In the genomic region with DNA sequence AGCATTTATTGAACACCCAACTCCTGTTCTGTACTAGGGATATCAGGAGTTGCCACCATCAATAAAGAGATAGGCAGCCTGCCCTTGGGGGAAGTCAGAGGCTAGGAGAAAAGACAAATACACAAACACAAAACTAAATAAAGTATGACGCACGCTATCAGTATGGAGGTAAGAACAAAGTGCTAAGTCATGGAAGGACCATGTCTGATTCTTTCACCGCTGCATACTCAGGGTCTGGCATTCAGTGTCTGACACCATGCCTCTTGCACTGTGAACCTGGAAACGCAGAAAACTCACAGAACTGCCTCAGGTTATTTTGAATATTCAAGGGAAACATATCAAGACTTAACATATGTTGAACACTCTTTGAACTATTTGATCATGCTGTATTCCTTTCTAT, we compare ENCODE assay signal across 34 cellular contexts.
"Had no signal": no experiment of that assay in that cellular context is flagged by ENCODE, and none has a peak within 500 bp of the region (broad histone marks: within the 10 kb centered on the region; RNA-seq: fewer than 3 reads in every experiment).

No MANE protein-coding gene starts in this region.

- H3K27me3 ChIP-seq: adrenal gland, esophagus muscularis mucosa, foreskin keratinocyte, gastrocnemius medialis, heart left ventricle had no signal

- ATAC-seq: activated CD4-positive, alpha-beta T cell treated with anti-CD3 and anti-CD28 coated beads for 36 hours; activated CD8-positive, alpha-beta memory T cell treated with anti-CD3 and anti-CD28 coated beads, Interleukin-2, amount 10 ng/mL, durations not matched to agents 7 days and 5 days; activated CD8-positive, alpha-beta T cell treated with anti-CD3 and anti-CD28 coated beads, Interleukin-2, amount 10 ng/mL, durations not matched to agents 7 days and 5 days; activated naive CD8-positive, alpha-beta T cell treated with anti-CD3 and anti-CD28 coated beads, Interleukin-2, amount 50 U/mL, for 24 hours; effector memory CD8-positive, alpha-beta T cell; foreskin keratinocyte; gastrocnemius medialis; heart left ventricle had no signal

- H3K4me3 ChIP-seq: adrenal gland, esophagus muscularis mucosa, gastrocnemius medialis, heart left ventricle had no signal

- H3K27me3 Mint-ChIP-seq: activated CD4-positive, alpha-beta memory T cell treated with anti-CD3 and anti-CD28 coated beads for 36 hours; activated CD4-positive, alpha-beta T cell treated with anti-CD3 and anti-CD28 coated beads for 36 hours; activated CD4-positive, alpha-beta T cell treated with anti-CD3 and anti-CD28 coated beads, Interleukin-2, amount 10 ng/mL, durations not matched to agents 24 days and 14 days; activated CD8-positive, alpha-beta memory T cell treated with anti-CD3 and anti-CD28 coated beads, Interleukin-2, amount 10 ng/mL, durations not matched to agents 7 days and 5 days; activated naive CD4-positive, alpha-beta T cell treated with anti-CD3 and anti-CD28 coated beads, Interleukin-2, amount 50 U/mL, for 24 hours; activated naive CD8-positive, alpha-beta T cell treated with anti-CD3 and anti-CD28 coated beads for 36 hours; activated naive CD8-positive, alpha-beta T cell treated with anti-CD3 and anti-CD28 coated beads, Interleukin-2, amount 50 U/mL, for 24 hours; brain; effector memory CD8-positive, alpha-beta T cell had no signal

- H3K36me3 ChIP-seq: adrenal gland, gastrocnemius medialis, heart left ventricle had no signal

- H3K4me1 ChIP-seq: gastrocnemius medialis had no signal

- H3K36me3 Mint-ChIP-seq: activated CD4-positive, alpha-beta memory T cell treated with anti-CD3 and anti-CD28 coated beads for 36 hours; activated CD8-positive, alpha-beta memory T cell treated with anti-CD3 and anti-CD28 coated beads, Interleukin-2, amount 10 ng/mL, durations not matched to agents 7 days and 5 days; activated naive CD4-positive, alpha-beta T cell treated with anti-CD3 and anti-CD28 coated beads, Interleukin-2, amount 50 U/mL, for 24 hours; activated naive CD8-positive, alpha-beta T cell treated with anti-CD3 and anti-CD28 coated beads for 36 hours had no signal

- H3K27ac ChIP-seq: adrenal gland, esophagus muscularis mucosa, foreskin keratinocyte, gastrocnemius medialis, heart left ventricle had no signal

- H3K4me1 Mint-ChIP-seq: activated CD4-positive, alpha-beta T cell treated with anti-CD3 and anti-CD28 coated beads for 36 hours; activated CD4-positive, alpha-beta T cell treated with anti-CD3 and anti-CD28 coated beads, Interleukin-2, amount 10 ng/mL, durations not matched to agents 24 days and 14 days; activated CD8-positive, alpha-beta memory T cell treated with anti-CD3 and anti-CD28 coated beads, Interleukin-2, amount 10 ng/mL, durations not matched to agents 7 days and 5 days; activated naive CD4-positive, alpha-beta T cell treated with anti-CD3 and anti-CD28 coated beads, Interleukin-2, amount 50 U/mL, for 24 hours; activated naive CD8-positive, alpha-beta T cell treated with anti-CD3 and anti-CD28 coated beads for 36 hours; activated naive CD8-positive, alpha-beta T cell treated with anti-CD3 and anti-CD28 coated beads, Interleukin-2, amount 50 U/mL, for 24 hours; brain had no signal

- H3K4me3 Mint-ChIP-seq: activated CD4-positive, alpha-beta memory T cell treated with anti-CD3 and anti-CD28 coated beads for 36 hours; activated CD4-positive, alpha-beta T cell treated with anti-CD3 and anti-CD28 coated beads for 36 hours; activated CD4-positive, alpha-beta T cell treated with anti-CD3 and anti-CD28 coated beads, Interleukin-2, amount 10 ng/mL, durations not matched to agents 24 days and 14 days; activated CD8-positive, alpha-beta memory T cell treated with anti-CD3 and anti-CD28 coated beads, Interleukin-2, amount 10 ng/mL, durations not matched to agents 7 days and 5 days; activated CD8-positive, alpha-beta T cell treated with anti-CD3 and anti-CD28 coated beads, Interleukin-2, amount 10 ng/mL, durations not matched to agents 7 days and 5 days; activated naive CD4-positive, alpha-beta T cell treated with anti-CD3 and anti-CD28 coated beads for 36 hours; activated naive CD4-positive, alpha-beta T cell treated with anti-CD3 and anti-CD28 coated beads, Interleukin-2, amount 50 U/mL, for 24 hours; activated naive CD8-positive, alpha-beta T cell treated with anti-CD3 and anti-CD28 coated beads for 36 hours; activated naive CD8-positive, alpha-beta T cell treated with anti-CD3 and anti-CD28 coated beads, Interleukin-2, amount 50 U/mL, for 24 hours; activated T-helper 1 cell treated with anti-CD3 and anti-CD28 coated beads, Interleukin-12 subunit alpha, Interleukin-12 subunit beta, Interleukin-2, Interleukin-4 antibody, amounts not matched to agents 30 ng/mL and 10 ng/mL and 1 ng/mL, durations not matched to agents 14 hours and 24 hours and 36 hours; brain; effector memory CD8-positive, alpha-beta T cell had no signal

- FAIRE-seq: colon had no signal

- H3K27ac Mint-ChIP-seq: activated CD4-positive, alpha-beta memory T cell treated with anti-CD3 and anti-CD28 coated beads for 36 hours; activated CD4-positive, alpha-beta T cell treated with anti-CD3 and anti-CD28 coated beads for 36 hours; activated CD4-positive, alpha-beta T cell treated with anti-CD3 and anti-CD28 coated beads, Interleukin-2, amount 10 ng/mL, durations not matched to agents 24 days and 14 days; activated CD8-positive, alpha-beta memory T cell treated with anti-CD3 and anti-CD28 coated beads, Interleukin-2, amount 10 ng/mL, durations not matched to agents 7 days and 5 days; activated CD8-positive, alpha-beta T cell treated with anti-CD3 and anti-CD28 coated beads, Interleukin-2, amount 10 ng/mL, durations not matched to agents 7 days and 5 days; activated naive CD4-positive, alpha-beta T cell treated with anti-CD3 and anti-CD28 coated beads for 36 hours; activated naive CD4-positive, alpha-beta T cell treated with anti-CD3 and anti-CD28 coated beads, Interleukin-2, amount 50 U/mL, for 24 hours; activated naive CD8-positive, alpha-beta T cell treated with anti-CD3 and anti-CD28 coated beads for 36 hours; activated naive CD8-positive, alpha-beta T cell treated with anti-CD3 and anti-CD28 coated beads, Interleukin-2, amount 50 U/mL, for 24 hours; activated T-helper 1 cell treated with anti-CD3 and anti-CD28 coated beads, Interleukin-12 subunit alpha, Interleukin-12 subunit beta, Interleukin-2, Interleukin-4 antibody, amounts not matched to agents 30 ng/mL and 10 ng/mL and 1 ng/mL, durations not matched to agents 14 hours and 24 hours and 36 hours; activated T-helper 2 cell treated with anti-CD3 and anti-CD28 coated beads, Interferon-gamma antibody, Interleukin-2, Interleukin-4, amounts not matched to agents 10 μg/mL and 5 μg/mL and 100 μg/mL, durations not matched to agents 14 hours and 24 hours and 36 hours; brain; effector memory CD8-positive, alpha-beta T cell had no signal

- DNase-seq: activated CD4-positive, alpha-beta memory T cell treated with anti-CD3 and anti-CD28 coated beads for 36 hours; activated CD4-positive, alpha-beta T cell treated with anti-CD3 and anti-CD28 coated beads for 36 hours; activated CD4-positive, alpha-beta T cell treated with anti-CD3 and anti-CD28 coated beads, Interleukin-2, amount 10 ng/mL, durations not matched to agents 24 days and 14 days; activated CD4-positive, CD25-positive, alpha-beta regulatory T cell; activated CD4-positive, CD25-positive, alpha-beta regulatory T cell treated with anti-CD3 and anti-CD28 coated beads, Interleukin-2, amount 50 U/mL, for 72 hours; activated CD8-positive, alpha-beta memory T cell treated with anti-CD3 and anti-CD28 coated beads, Interleukin-2, amount 10 ng/mL, durations not matched to agents 7 days and 5 days; activated CD8-positive, alpha-beta memory T cell treated with anti-CD3 and anti-CD28 coated beads, Interleukin-2, amount 50 U/mL, for 4 hours; activated CD8-positive, alpha-beta T cell treated with anti-CD3 and anti-CD28 coated beads, Interleukin-2, amount 10 ng/mL, durations not matched to agents 7 days and 5 days; activated effector memory CD4-positive, alpha-beta T cell treated with anti-CD3 and anti-CD28 coated beads, Interleukin-2, amount 50 U/mL, for 16 hours; activated naive CD4-positive, alpha-beta T cell treated with anti-CD3 and anti-CD28 coated beads for 36 hours; activated naive CD8-positive, alpha-beta T cell treated with anti-CD3 and anti-CD28 coated beads for 36 hours; activated naive CD8-positive, alpha-beta T cell treated with anti-CD3 and anti-CD28 coated beads, Interleukin-2, amount 50 U/mL, for 24 hours; activated T-cell treated with anti-CD3 and anti-CD28 coated beads, Interleukin-2, amount 50 U/mL, for 1 hour; activated T-cell treated with anti-CD3 and anti-CD28 coated beads, Interleukin-2, amount 50 U/mL, for 48 hours; adrenal gland; amygdala; aorta; caudate nucleus; cortex of kidney; dermis blood vessel endothelial cell; effector CD4-positive, alpha-beta T cell; effector memory CD8-positive, alpha-beta T cell; erythroblast; foreskin keratinocyte; gastrocnemius medialis; glutamatergic neuron; heart left ventricle; T-helper 2 cell had no signal
